21 cellular contexts compared by ENCODE assay signal in the genomic region with DNA sequence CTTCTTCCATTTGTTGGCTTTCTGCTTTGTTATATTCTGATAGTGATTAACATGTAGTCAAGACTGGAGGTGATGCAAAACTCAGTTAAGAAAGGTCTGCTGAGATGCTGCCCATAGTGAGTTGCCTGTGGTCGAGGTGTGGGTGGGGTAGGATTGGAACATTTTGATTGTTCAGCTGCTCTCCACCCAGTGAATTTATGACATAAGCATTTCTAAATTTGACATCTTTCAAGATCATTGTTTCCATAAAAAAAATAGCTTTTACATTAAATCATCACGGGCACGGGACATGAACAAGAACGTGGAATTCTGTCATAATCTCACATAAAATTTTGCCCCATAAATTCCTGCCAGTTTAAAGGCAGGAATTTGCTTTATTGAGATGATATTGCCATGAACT.
"Had no signal": no experiment of that assay in that cellular context is flagged by ENCODE, and none has a peak within 500 bp of the region (broad histone marks: within the 10 kb centered on the region; RNA-seq: fewer than 3 reads in every experiment).

No MANE protein-coding gene starts in this region.

- H3K4me3 ChIP-seq: coronary artery, dorsolateral prefrontal cortex, esophagus squamous epithelium, gastrocnemius medialis, heart right ventricle, left lung, lower lobe of right lung, mucosa of descending colon had no signal

- H3K36me3 ChIP-seq: esophagus squamous epithelium, gastrocnemius medialis, heart right ventricle, left lung, lower lobe of right lung had no signal

- H3K4me1 Mint-ChIP-seq: mesothelial cell of epicardium had no signal

- H3K4me1 ChIP-seq: esophagus squamous epithelium, gastrocnemius medialis, heart right ventricle, left lung, lower lobe of right lung had no signal

- H3K27me3 ChIP-seq: dorsolateral prefrontal cortex, esophagus squamous epithelium, gastrocnemius medialis, heart right ventricle, left lung had no signal

- H3K9me3 Mint-ChIP-seq: mesothelial cell of epicardium had no signal

- H3K27ac ChIP-seq: coronary artery, dorsolateral prefrontal cortex, esophagus squamous epithelium, gastrocnemius medialis, heart right ventricle, left lung, lower lobe of right lung had no signal

- DNase-seq: dermis blood vessel endothelial cell; dorsolateral prefrontal cortex; effector CD4-positive, alpha-beta T cell; effector memory CD4-positive, alpha-beta T cell; esophagus squamous epithelium; foreskin fibroblast; foreskin melanocyte; gastrocnemius medialis; glutamatergic neuron; head of caudate nucleus; heart right ventricle; hippocampal formation; left cardiac atrium; left lung; left ventricle myocardium superior; lower lobe of right lung; mesenchymal stem cell; mucosa of descending colon had no signal

- H3K4me3 Mint-ChIP-seq: mesothelial cell of epicardium had no signal

- ATAC-seq: esophagus mucosa, gastrocnemius medialis, heart right ventricle, left cardiac atrium, left lung, left ventricle myocardium superior, lower lobe of right lung, mucosa of descending colon had no signal

- H3K9me3 ChIP-seq: esophagus squamous epithelium, gastrocnemius medialis, heart right ventricle, left lung, lower lobe of right lung, mucosa of descending colon had no signal

- H3K27ac Mint-ChIP-seq: mesothelial cell of epicardium had no signal

- H3K36me3 Mint-ChIP-seq: mesothelial cell of epicardium had no signal
